11 cellular contexts compared by ENCODE assay signal in genomic region chrX:15202458-15203177, GRCh38.
A peak's percentile ranks its signal among the peaks of the same experiment; 100 is the strongest.
DNase-seq lines count a peak whose midpoint lies in the region; ATAC-seq and TF ChIP-seq lines count a peak whose summit lies in the region.
"Had no signal": no experiment of that assay in that cellular context is flagged by ENCODE, and none has a peak within 500 bp of the region (broad histone marks: within the 10 kb centered on the region; RNA-seq: fewer than 3 reads in every experiment).

No MANE protein-coding gene starts in this region.

- TF ChIP-seq CTCF in GM12865 (IDR thresholded peaks at IDR 0.05; ENCODE audit: insufficient read depth, low read depth, low read length, missing control alignments) (no peak), brain microvascular endothelial cell (IDR thresholded peaks at IDR 0.05; ENCODE audit: low read depth, low read length, missing control alignments) (no peak)

- in situ Hi-C loops in brain microvascular endothelial cell (cut with HindIII; ENCODE audit: low pct_ligation_motif_present, low sequenced_read_pairs): no loop called here

- H3K27me3 ChIP-seq in SJSA1 (replicated peaks): no peaks in the 10 kb centered on the region
- H3K27me3 ChIP-seq in brain microvascular endothelial cell (replicated peaks): no peaks in the 10 kb centered on the region

- no peaks in the 10 kb centered on the region for H3K9me3 ChIP-seq in SJSA1 (replicated peaks)
- H3K9me3 ChIP-seq: left lung had no signal

- H3K36me3 ChIP-seq in SJSA1: no peaks in the 10 kb centered on the region
- no peaks in the 10 kb centered on the region for H3K36me3 ChIP-seq in brain microvascular endothelial cell (replicated peaks)
- H3K36me3 ChIP-seq: left lung had no signal

- H3K4me3 ChIP-seq in GM12865 (ENCODE audit: low read depth, low read length) (no peak overlapping the region), SJSA1 (no peak overlapping the region), brain microvascular endothelial cell (ENCODE audit: low read depth, low read length) (no peak overlapping the region)
- H3K4me3 ChIP-seq: left lung had no signal

- DNase-seq in GM12865 (ENCODE audit: low read depth): peak; percentile 31
- peak; percentile 32 to 58 for DNase-seq in SJSA1 (ENCODE audit: low read depth in 1 of 2, low spot score in 2 of 2)
- DNase-seq in myocyte (ENCODE audit: low read depth): peak; percentile 56
- no peak for DNase-seq in brain microvascular endothelial cell
- DNase-seq in SKM-1 (lab: John Stamatoyannopoulos, UW; ENCODE audit: unreplicated experiment): no peak
- DNase-seq: activated gamma-delta T cell treated with Interleukin-2 at 50 U/mL for 16 hours, HCEC 1CT, left lung, NCI-H524 treated with DMSO at 0.1 percent for 48 hours had no signal

- H3K27ac ChIP-seq in SJSA1 (peak overlapping the region; percentile 49), brain microvascular endothelial cell (no peak overlapping the region)
- H3K27ac ChIP-seq: left lung had no signal

- peaks cover 18% of the 10 kb centered on the region for H3K4me1 ChIP-seq in SJSA1 (replicated peaks)
- H3K4me1 ChIP-seq: left lung had no signal

- ATAC-seq in GM21717 (IDR thresholded peaks at IDR 0.05; ENCODE audit: unreplicated experiment): peak; percentile 40
- ATAC-seq in HG02970 (IDR thresholded peaks at IDR 0.05; ENCODE audit: low FRiP score, unreplicated experiment): no peak
- ATAC-seq: left lung had no signal

Comparison
In these comparisons a context has a peak if more than half of its experiments do, and no peak if none do; other contexts are left out.
1. DNase-seq: peak in GM12865 (single experiment), SJSA1 (2 of 2) and myocyte (single experiment); none in brain microvascular endothelial cell (single experiment) and SKM-1 (single experiment).